In the genomic region with DNA sequence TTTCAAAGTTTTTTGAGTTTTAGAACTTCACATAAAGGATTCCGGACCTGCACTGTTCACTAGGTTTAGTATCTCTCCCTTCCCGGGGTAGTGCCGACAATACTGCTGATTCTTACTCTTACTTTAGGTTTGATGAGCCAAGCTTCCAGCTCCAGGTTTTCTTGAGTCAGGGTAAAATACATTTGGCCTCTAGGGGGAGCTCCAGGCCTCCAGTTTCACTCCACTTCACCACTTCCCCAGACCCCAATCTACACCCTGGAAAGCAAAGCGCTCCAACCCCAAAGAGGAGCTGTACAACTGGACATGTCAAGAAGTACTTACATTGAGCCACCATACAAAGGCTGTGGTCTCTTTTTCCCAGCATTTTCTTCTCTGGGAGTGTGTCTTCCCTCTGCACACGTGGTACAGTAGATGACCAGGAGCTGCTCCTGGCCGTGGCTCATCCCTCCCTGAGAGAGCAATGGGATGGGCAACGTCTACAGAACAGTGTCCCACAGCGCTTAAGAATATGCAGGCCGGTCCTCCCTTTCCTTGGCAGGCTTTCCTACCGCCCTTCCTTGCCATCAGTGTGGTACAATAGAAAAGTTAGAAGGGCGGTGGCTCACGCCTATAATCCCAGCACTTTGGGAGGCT, we compare ENCODE assay signal across 8 cellular contexts.
DNase-seq lines count a peak whose midpoint lies in the region; ATAC-seq and TF ChIP-seq lines count a peak whose summit lies in the region.

No MANE protein-coding gene starts in this region.

- ATAC-seq in HG03342 (IDR thresholded peaks at IDR 0.05; ENCODE audit: unreplicated experiment) (peak; percentile 74), HG02763 (IDR thresholded peaks at IDR 0.05; ENCODE audit: unreplicated experiment) (no peak)
- peak; percentile 70 for ATAC-seq in activated CD8-positive, alpha-beta T cell treated with anti-CD3 and anti-CD28 coated beads for 36 hours
- peak; percentile 82 for ATAC-seq in naive thymus-derived CD4-positive, alpha-beta T cell

- TF ChIP-seq CTCF in activated CD8-positive, alpha-beta T cell treated with anti-CD3 and anti-CD28 coated beads for 36 hours (IDR thresholded peaks at IDR 0.05) = peak; percentile 79

- H3K9me3 ChIP-seq in naive thymus-derived CD4-positive, alpha-beta T cell (ENCODE audit: control insufficient read depth in 2 of 3, low read length in 3 of 3) = no peaks in the 10 kb centered on the region

- H3K36me3 ChIP-seq in naive thymus-derived CD4-positive, alpha-beta T cell (ENCODE audit: control insufficient read depth in 2 of 3, insufficient read depth in 3 of 3, low read length in 3 of 3) = no peaks in the 10 kb centered on the region

- intact Hi-C loops in activated CD8-positive, alpha-beta T cell treated with anti-CD3 and anti-CD28 coated beads for 36 hours (cut with micrococcal nuclease) = loop anchor here (5.0 kb wide), 1 partner anchor 93 kb away; a partner anchor contains a TSS
- intact Hi-C loops in naive thymus-derived CD4-positive, alpha-beta T cell (cut with micrococcal nuclease) = loop anchor here (1.0 to 10.0 kb wide), 10 partner anchors 79 to 553 kb away; no protein-coding TSS in a partner anchor

- no peaks in the 10 kb centered on the region for H3K9me3 Mint-ChIP-seq in activated CD8-positive, alpha-beta T cell treated with anti-CD3 and anti-CD28 coated beads for 36 hours
- peaks cover 0 to 1% (median 0%) of the 10 kb centered on the region in 11 donors for H3K9me3 Mint-ChIP-seq in naive thymus-derived CD4-positive, alpha-beta T cell

- H3K27ac Mint-ChIP-seq in activated CD8-positive, alpha-beta T cell treated with anti-CD3 and anti-CD28 coated beads for 36 hours = no peak overlapping the region
- H3K27ac Mint-ChIP-seq in naive thymus-derived CD4-positive, alpha-beta T cell = peak overlapping the region in 4 of 9 donors; percentile 8 to 76 (median 24)

- no peaks in the 10 kb centered on the region for H3K27me3 Mint-ChIP-seq in activated CD8-positive, alpha-beta T cell treated with anti-CD3 and anti-CD28 coated beads for 36 hours
- H3K27me3 Mint-ChIP-seq in naive thymus-derived CD4-positive, alpha-beta T cell = no peaks in the 10 kb centered on the region

- H3K4me1 Mint-ChIP-seq in activated CD8-positive, alpha-beta T cell treated with anti-CD3 and anti-CD28 coated beads for 36 hours (ENCODE audit: low read depth) = peaks cover 36% of the 10 kb centered on the region
- peaks cover 23 to 50% (median 46%) of the 10 kb centered on the region in 7 donors for H3K4me1 Mint-ChIP-seq in naive thymus-derived CD4-positive, alpha-beta T cell

- H3K27ac ChIP-seq in naive thymus-derived CD4-positive, alpha-beta T cell (ENCODE audit: low read depth, low read length) = no peak overlapping the region

- H3K4me3 Mint-ChIP-seq in activated CD8-positive, alpha-beta T cell treated with anti-CD3 and anti-CD28 coated beads for 36 hours = no peak overlapping the region
- peak overlapping the region in 1 of 10 donors; percentile 7 for H3K4me3 Mint-ChIP-seq in naive thymus-derived CD4-positive, alpha-beta T cell

- no peak overlapping the region for H3K4me3 ChIP-seq in naive thymus-derived CD4-positive, alpha-beta T cell (ENCODE audit: low read length)

- H3K27me3 ChIP-seq in naive thymus-derived CD4-positive, alpha-beta T cell (ENCODE audit: control insufficient read depth in 2 of 2, insufficient read depth in 2 of 2, low read length in 2 of 2) = no peaks in the 10 kb centered on the region

- peaks cover 25 to 44% of the 10 kb centered on the region in 2 donors for H3K4me1 ChIP-seq in naive thymus-derived CD4-positive, alpha-beta T cell (ENCODE audit: control insufficient read depth in 2 of 2, insufficient read depth in 2 of 2, low read length in 2 of 2)

- CTCF ChIA-PET in activated CD8-positive, alpha-beta T cell treated with anti-CD3 and anti-CD28 coated beads for 36 hours (lab: Charles Lee) = interaction anchor here (0.6 to 6.4 kb wide), 72 partner anchors 11 to 843 kb away, joined by 3 to 85 read pairs (median 5); a partner anchor contains a TSS
- CTCF ChIA-PET in naive thymus-derived CD4-positive, alpha-beta T cell (lab: Charles Lee) = interaction anchor here (0.6 to 5.8 kb wide), 29 partner anchors 9 to 553 kb away, joined by 3 to 72 read pairs (median 4); a partner anchor contains a TSS

- DNase-seq in DMS53 treated with DMSO at 0.1 percent for 48 hours (lab: John Stamatoyannopoulos, UW; ENCODE audit: unreplicated experiment) (peak; percentile 29), NOMO-1 (lab: John Stamatoyannopoulos, UW; ENCODE audit: unreplicated experiment in 2 of 2) (peak; percentile 55 to 64), epidermal melanocyte (ENCODE audit: insufficient read length, low spot score) (peak; percentile 23)
- peak; percentile 85 for DNase-seq in activated CD8-positive, alpha-beta T cell treated with anti-CD3 and anti-CD28 coated beads for 36 hours
- peak; percentile 14 to 76 (median 60) for DNase-seq in naive thymus-derived CD4-positive, alpha-beta T cell
- peak; percentile 28 to 81 (median 46) for DNase-seq in stimulated activated naive CD4-positive, alpha-beta T cell (lab: John Stamatoyannopoulos, UW)

- no peaks in the 10 kb centered on the region for H3K36me3 Mint-ChIP-seq in activated CD8-positive, alpha-beta T cell treated with anti-CD3 and anti-CD28 coated beads for 36 hours (ENCODE audit: low read depth)
- H3K36me3 Mint-ChIP-seq in naive thymus-derived CD4-positive, alpha-beta T cell = no peaks in the 10 kb centered on the region

- POLR2A ChIA-PET in activated CD8-positive, alpha-beta T cell treated with anti-CD3 and anti-CD28 coated beads for 36 hours (lab: Charles Lee) = interaction anchor here (0.7 to 1.1 kb wide), 2 partner anchors 244 to 284 kb away, joined by 3 to 5 read pairs; no protein-coding TSS in a partner anchor
- POLR2A ChIA-PET in naive thymus-derived CD4-positive, alpha-beta T cell (lab: Charles Lee) = interaction anchor here (1.0 to 1.2 kb wide), 4 partner anchors 79 to 266 kb away, joined by 3 to 11 read pairs (median 3); no protein-coding TSS in a partner anchor

Comparison
In these comparisons a context has a peak if more than half of its experiments do, and no peak if none do; other contexts are left out.
1. DNase-seq: peak in every context shown above with its lines; median percentile 85 in activated CD8-positive, alpha-beta T cell treated with anti-CD3 and anti-CD28 coated beads for 36 hours; 60 in naive thymus-derived CD4-positive, alpha-beta T cell; 60 in NOMO-1; 46 in stimulated activated naive CD4-positive, alpha-beta T cell; 29 in DMS53 treated with DMSO at 0.1 percent for 48 hours; 23 in epidermal melanocyte.